27 cellular contexts compared by ENCODE assay signal in the genomic region with DNA sequence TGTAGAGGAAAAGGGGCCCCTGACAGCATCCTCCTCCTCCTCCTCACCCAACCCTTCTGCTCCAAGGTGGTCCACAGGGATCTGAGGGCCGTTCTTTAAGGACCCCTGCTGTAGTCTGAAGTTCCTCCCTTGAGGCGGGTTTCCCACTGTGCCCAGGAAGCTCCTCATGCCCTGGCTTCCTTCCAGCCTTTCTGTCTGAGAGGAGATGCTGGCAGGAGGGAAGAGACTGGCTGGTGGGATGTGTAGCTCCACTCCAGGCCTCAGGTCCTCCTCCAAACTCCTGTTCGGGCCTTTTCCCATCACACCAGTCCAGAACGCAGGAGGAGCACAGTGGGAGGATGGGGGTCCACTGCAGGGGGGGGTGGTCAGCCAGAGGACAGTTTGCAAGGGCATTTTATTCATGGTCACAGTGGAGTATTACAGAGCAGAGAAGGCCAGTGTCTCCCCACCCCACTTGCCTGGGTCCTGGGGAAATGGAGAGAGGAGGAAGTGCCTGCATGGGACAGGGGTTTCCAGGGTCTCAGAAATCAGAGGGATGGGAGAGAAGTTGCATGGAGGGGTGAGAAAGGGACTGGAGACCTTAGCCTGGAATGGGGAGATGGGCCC. TPM values are rescaled to one million over a fixed set of nuclear protein-coding genes. Genes with fewer than 3 reads are reported as not detected.
DNase-seq lines count a peak whose midpoint lies in the region; ATAC-seq and TF ChIP-seq lines count a peak whose summit lies in the region.
"Had no signal": no experiment of that assay in that cellular context is flagged by ENCODE, and none has a peak within 500 bp of the region (broad histone marks: within the 10 kb centered on the region; RNA-seq: fewer than 3 reads in every experiment).

No MANE protein-coding gene starts in this region.

- DNase-seq in activated CD8-positive, alpha-beta memory T cell treated with anti-CD3 and anti-CD28 coated beads, Interleukin-2, amount 50 U/mL, for 48 hours = peak; percentile 28
- no peak for DNase-seq in activated CD8-positive, alpha-beta memory T cell treated with anti-CD3 and anti-CD28 coated beads, Interleukin-2, amount 50 U/mL, for 4 hours
- DNase-seq in WERI-Rb-1 = peak; percentile 3
- peak; percentile 62 for DNase-seq in osteoblast (ENCODE audit: insufficient read length, low spot score, missing footprints)
- peak; percentile 19 for DNase-seq in upper lobe of right lung
- no peak for DNase-seq in ecto neural progenitor cell (ENCODE audit: low spot score)
- DNase-seq in activated T-cell treated with anti-CD3 and anti-CD28 coated beads, Interleukin-2, amount 50 U/mL, for 4 hours = no peak
- DNase-seq in medulla oblongata (ENCODE audit: extremely low spot score) = no peak
- DNase-seq: 8988T; AML-193; CD8-positive, alpha-beta memory T cell; DMS53; EL; GF-D8; HFFc6; IMR-90; MV-4-11; NCI-H1105 treated with DMSO at 0.1 percent for 48 hours; NCI-H2029 treated with DMSO at 0.1 percent for 48 hours; NCI-H226; NCI-H510A treated with DMSO at 0.1 percent for 48 hours; NCI-H748 treated with DMSO at 0.1 percent for 48 hours had no signal

- H3K4me1 Mint-ChIP-seq in activated T-cell treated with anti-CD3 and anti-CD28 coated beads, Interleukin-2, amount 50 U/mL, for 4 hours (ENCODE audit: low read depth) = peaks cover 5% of the 10 kb centered on the region

- no peaks in the 10 kb centered on the region for H3K79me2 ChIP-seq in osteoblast (ENCODE audit: insufficient read depth, low read length)

- peak overlapping the region; percentile 15 for H2AFZ ChIP-seq in osteoblast (ENCODE audit: low read length)

- intact Hi-C loops in upper lobe of right lung (cut with DNase I) = loop anchor here (2.0 kb wide), 1 partner anchor 65 kb away; no protein-coding TSS in a partner anchor

- peaks cover 6% of the 10 kb centered on the region for H3K27me3 Mint-ChIP-seq in activated T-cell treated with anti-CD3 and anti-CD28 coated beads, Interleukin-2, amount 50 U/mL, for 4 hours (ENCODE audit: low read depth)

- H3K36me3 ChIP-seq in WERI-Rb-1 (no peaks in the 10 kb centered on the region), osteoblast (ENCODE audit: insufficient read depth, low read length) (no peaks in the 10 kb centered on the region), upper lobe of right lung (no peaks in the 10 kb centered on the region)

- H3K27me3 ChIP-seq in WERI-Rb-1 (ENCODE audit: insufficient read depth, low read depth, severe bottlenecking) (peaks cover 16% of the 10 kb centered on the region), osteoblast (ENCODE audit: insufficient read depth, low read length) (no peaks in the 10 kb centered on the region), upper lobe of right lung (no peaks in the 10 kb centered on the region)

- no peak overlapping the region for H3K4me2 ChIP-seq in osteoblast (ENCODE audit: insufficient read depth, low read length)
- H3K4me2 ChIP-seq: KMS-11 had no signal

- H3K9me3 ChIP-seq in WERI-Rb-1 (ENCODE audit: severe bottlenecking) = no peaks in the 10 kb centered on the region
- no peaks in the 10 kb centered on the region for H3K9me3 ChIP-seq in osteoblast (ENCODE audit: low read depth, low read length)
- H3K9me3 ChIP-seq in upper lobe of right lung = no peaks in the 10 kb centered on the region

- H3K4me3 Mint-ChIP-seq in activated T-cell treated with anti-CD3 and anti-CD28 coated beads, Interleukin-2, amount 50 U/mL, for 4 hours = no peak overlapping the region
- H3K4me3 Mint-ChIP-seq: CD8-positive, alpha-beta memory T cell; HFFc6 had no signal

- no peaks in the 10 kb centered on the region for H4K20me1 ChIP-seq in osteoblast (ENCODE audit: insufficient read depth, low read length)

- no peak for ATAC-seq in upper lobe of right lung
- ATAC-seq in activated T-cell treated with anti-CD3 and anti-CD28 coated beads, Interleukin-2, amount 50 U/mL, for 4 hours = no peak
- ATAC-seq: Panc1, SK-N-SH treated with all-trans-retinoic acid at 6 μM for 48 hours had no signal

- H3K4me3 ChIP-seq in WERI-Rb-1 (ENCODE audit: low read depth, low read length) (no peak overlapping the region), osteoblast (ENCODE audit: insufficient read depth, low read length) (no peak overlapping the region), upper lobe of right lung (no peak overlapping the region)

- no peaks in the 10 kb centered on the region for H3K9me3 Mint-ChIP-seq in activated T-cell treated with anti-CD3 and anti-CD28 coated beads, Interleukin-2, amount 50 U/mL, for 4 hours
- H3K9me3 Mint-ChIP-seq: CD8-positive, alpha-beta memory T cell; HFFc6 had no signal

- peaks cover 6% of the 10 kb centered on the region for H3K4me1 ChIP-seq in osteoblast (ENCODE audit: insufficient read depth, low read length)
- H3K4me1 ChIP-seq in upper lobe of right lung = peaks cover 7% of the 10 kb centered on the region

- H3K36me3 Mint-ChIP-seq in activated T-cell treated with anti-CD3 and anti-CD28 coated beads, Interleukin-2, amount 50 U/mL, for 4 hours (ENCODE audit: insufficient read depth) = no peaks in the 10 kb centered on the region
- H3K36me3 Mint-ChIP-seq: CD8-positive, alpha-beta memory T cell had no signal

- no peak for TF ChIP-seq CTCF in WERI-Rb-1 (IDR thresholded peaks at IDR 0.05; ENCODE audit: low read depth, low read length)
- TF ChIP-seq CTCF in osteoblast (IDR thresholded peaks at IDR 0.05; ENCODE audit: extremely low read depth, low read depth, low read length) = no peak
- TF ChIP-seq CTCF in upper lobe of right lung (IDR thresholded peaks at IDR 0.05) = no peak

- H3K27ac ChIP-seq in WERI-Rb-1 (no peak overlapping the region), osteoblast (ENCODE audit: low read depth, low read length) (no peak overlapping the region), upper lobe of right lung (no peak overlapping the region)
- H3K27ac ChIP-seq: HL-60, KMS-11 had no signal

RNA-seq across cellular contexts. Expression of a gene that starts 7.8 kb away (rescaled TPM):
- total RNA-seq in osteoblast (not detected in 2 replicates), upper lobe of right lung (not detected)
- not detected for total RNA-seq in activated T-cell treated with anti-CD3 and anti-CD28 coated beads, Interleukin-2, amount 50 U/mL, for 4 hours
- total RNA-seq: CD8-positive, alpha-beta memory T cell; H4; HFFc6; IMR-90 had no signal

RNA-seq across cellular contexts. Expression of a gene that starts 46.2 kb away (rescaled TPM):
- 45.4 and 50.3 TPM in 2 replicates for total RNA-seq in osteoblast
- 41.1 TPM for total RNA-seq in upper lobe of right lung
- 1 to 10 TPM; 1.4 to 1.8 (median 1.7) TPM for total RNA-seq in activated T-cell treated with anti-CD3 and anti-CD28 coated beads, Interleukin-2, amount 50 U/mL, for 4 hours

RNA-seq across cellular contexts. Expression of a gene that starts 46.4 kb away (rescaled TPM):
- total RNA-seq in osteoblast = 13.0 and 14.8 TPM in 2 replicates
- total RNA-seq in upper lobe of right lung = 39.2 TPM
- 10 to 100 TPM; 20.3 to 23.5 (median 21.2) TPM for total RNA-seq in activated T-cell treated with anti-CD3 and anti-CD28 coated beads, Interleukin-2, amount 50 U/mL, for 4 hours

Comparison
In these comparisons a context has a peak if more than half of its experiments do, and no peak if none do; other contexts are left out.
1. DNase-seq: peak in activated CD8-positive, alpha-beta memory T cell treated with anti-CD3 and anti-CD28 coated beads, Interleukin-2, amount 50 U/mL, for 48 hours (single experiment), WERI-Rb-1 (single experiment), osteoblast (single experiment) and upper lobe of right lung (single experiment); none in activated CD8-positive, alpha-beta memory T cell treated with anti-CD3 and anti-CD28 coated beads, Interleukin-2, amount 50 U/mL, for 4 hours (single experiment), ecto neural progenitor cell (single experiment), activated T-cell treated with anti-CD3 and anti-CD28 coated beads, Interleukin-2, amount 50 U/mL, for 4 hours (single experiment) and medulla oblongata (single experiment).
2. RNA of a gene that starts 46.2 kb away (total RNA-seq): 45.4 to 50.3 TPM in osteoblast and 41.1 TPM in upper lobe of right lung (single experiment); 1.4 to 1.8 TPM in activated T-cell treated with anti-CD3 and anti-CD28 coated beads, Interleukin-2, amount 50 U/mL, for 4 hours; every median in the first group is over 10 times any median in the second.